Comparison of ENCODE assay signal across 1 cellular context in the genomic region with DNA sequence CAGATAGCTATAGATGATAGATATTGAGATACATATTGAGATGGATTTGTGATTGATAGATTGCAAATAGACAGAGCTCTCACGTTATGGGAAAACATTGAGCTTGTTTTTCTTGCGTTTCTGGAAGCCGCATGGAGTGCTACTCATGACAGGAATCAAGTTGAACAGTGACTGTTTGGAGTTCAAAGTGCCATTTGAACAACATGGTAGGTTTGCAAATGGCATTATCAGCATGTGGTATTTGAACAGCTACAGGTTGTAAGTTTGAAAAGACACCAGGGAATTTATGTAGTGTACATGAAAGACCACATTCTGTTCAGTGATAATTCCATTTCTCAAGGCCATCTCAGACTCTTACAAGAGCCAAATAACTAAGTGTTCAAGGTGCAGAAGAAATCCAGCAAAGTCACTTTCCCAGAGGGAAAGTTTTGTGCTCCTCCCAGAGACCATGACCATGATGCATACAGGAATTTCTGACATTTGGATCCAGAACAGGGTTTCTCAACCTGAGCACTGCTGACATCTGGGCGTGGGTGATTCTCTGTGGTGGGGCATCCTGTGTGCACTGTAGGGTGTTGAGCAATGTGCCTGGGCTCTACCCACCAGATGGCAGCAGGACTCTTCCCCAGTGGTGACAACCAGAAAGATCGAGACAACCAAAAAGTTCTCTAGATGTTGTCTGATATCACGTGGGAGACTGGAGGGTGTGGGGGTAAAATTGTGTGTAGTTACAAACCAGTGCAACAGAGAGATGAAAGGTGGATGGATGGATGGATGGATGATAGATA.
A peak's percentile ranks its signal among the peaks of the same experiment; 100 is the strongest.
TF ChIP-seq lines count a peak whose summit lies in the region.

No MANE protein-coding gene starts in this region.

TF ChIP-seq in HepG2, 621 proteins besides CTCF, POLR2A, EP300 and RAD21 (continued from another document):
- TF ChIP-seq PAXIP1 (CRISPR knock-in tag; conservative IDR thresholded peaks at IDR 0.05): peak; percentile 50; the same call in 1 of the 2 replicates
- peak; percentile 40; the same call in 1 of the 2 replicates for TF ChIP-seq GATAD2A (CRISPR knock-in tag; IDR thresholded peaks at IDR 0.05)
- peak; percentile 52; the same call in 1 of the 2 replicates for TF ChIP-seq SAP130 (CRISPR knock-in tag; IDR thresholded peaks at IDR 0.05; ENCODE audit: low read depth)
- TF ChIP-seq NCOA2 (CRISPR knock-in tag; IDR thresholded peaks at IDR 0.05): peak; percentile 28; the same call in 1 of the 2 replicates
- no peak for TF ChIP-seq ZNF792 (CRISPR knock-in tag; IDR thresholded peaks at IDR 0.05)
- TF ChIP-seq ZBTB38 (CRISPR knock-in tag; IDR thresholded peaks at IDR 0.05): no peak
- TF ChIP-seq ZNF431 (CRISPR knock-in tag; IDR thresholded peaks at IDR 0.05; ENCODE audit: borderline replicate concordance, low read depth): no peak
- TF ChIP-seq, protein P1, sequence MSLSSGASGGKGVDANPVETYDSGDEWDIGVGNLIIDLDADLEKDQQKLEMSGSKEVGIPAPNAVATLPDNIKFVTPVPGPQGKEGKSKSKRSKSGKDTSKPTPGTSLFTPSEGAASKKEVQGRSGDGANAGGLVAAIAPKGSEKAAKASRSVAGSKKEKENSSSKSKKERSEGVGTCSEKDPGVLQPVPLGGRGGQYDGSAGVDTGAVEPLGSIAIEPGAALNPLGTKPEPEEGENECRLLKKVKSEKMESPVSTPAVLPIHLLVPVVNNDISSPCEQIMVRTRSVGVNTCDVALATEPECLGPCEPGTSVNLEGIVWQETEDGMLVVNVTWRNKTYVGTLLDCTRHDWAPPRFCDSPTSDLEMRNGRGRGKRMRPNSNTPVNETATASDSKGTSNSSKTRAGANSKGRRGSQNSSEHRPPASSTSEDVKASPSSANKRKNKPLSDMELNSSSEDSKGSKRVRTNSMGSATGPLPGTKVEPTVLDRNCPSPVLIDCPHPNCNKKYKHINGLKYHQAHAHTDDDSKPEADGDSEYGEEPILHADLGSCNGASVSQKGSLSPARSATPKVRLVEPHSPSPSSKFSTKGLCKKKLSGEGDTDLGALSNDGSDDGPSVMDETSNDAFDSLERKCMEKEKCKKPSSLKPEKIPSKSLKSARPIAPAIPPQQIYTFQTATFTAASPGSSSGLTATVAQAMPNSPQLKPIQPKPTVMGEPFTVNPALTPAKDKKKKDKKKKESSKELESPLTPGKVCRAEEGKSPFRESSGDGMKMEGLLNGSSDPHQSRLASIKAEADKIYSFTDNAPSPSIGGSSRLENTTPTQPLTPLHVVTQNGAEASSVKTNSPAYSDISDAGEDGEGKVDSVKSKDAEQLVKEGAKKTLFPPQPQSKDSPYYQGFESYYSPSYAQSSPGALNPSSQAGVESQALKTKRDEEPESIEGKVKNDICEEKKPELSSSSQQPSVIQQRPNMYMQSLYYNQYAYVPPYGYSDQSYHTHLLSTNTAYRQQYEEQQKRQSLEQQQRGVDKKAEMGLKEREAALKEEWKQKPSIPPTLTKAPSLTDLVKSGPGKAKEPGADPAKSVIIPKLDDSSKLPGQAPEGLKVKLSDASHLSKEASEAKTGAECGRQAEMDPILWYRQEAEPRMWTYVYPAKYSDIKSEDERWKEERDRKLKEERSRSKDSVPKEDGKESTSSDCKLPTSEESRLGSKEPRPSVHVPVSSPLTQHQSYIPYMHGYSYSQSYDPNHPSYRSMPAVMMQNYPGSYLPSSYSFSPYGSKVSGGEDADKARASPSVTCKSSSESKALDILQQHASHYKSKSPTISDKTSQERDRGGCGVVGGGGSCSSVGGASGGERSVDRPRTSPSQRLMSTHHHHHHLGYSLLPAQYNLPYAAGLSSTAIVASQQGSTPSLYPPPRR (CRISPR knock-in tag; IDR thresholded peaks at IDR 0.05; ENCODE audit: borderline replicate concordance): no peak
- 0 out of 2 replicates have a peak, but pooled peaks have one; percentile 42 for TF ChIP-seq HNF4G (IDR thresholded peaks at IDR 0.05; ENCODE audit: borderline replicate concordance, low read depth, low read length)
- TF ChIP-seq HNF4G (CRISPR knock-in tag; IDR thresholded peaks at IDR 0.05; ENCODE audit: borderline replicate concordance, low read depth): no peak
- no peak for TF ChIP-seq ZNF362 (CRISPR knock-in tag; IDR thresholded peaks at IDR 0.05; ENCODE audit: borderline replicate concordance)
- 0 out of 2 replicates have a peak, but pooled peaks have one; percentile 33 for TF ChIP-seq HDAC1 (CRISPR knock-in tag; IDR thresholded peaks at IDR 0.05)
- no peak for TF ChIP-seq HINFP (CRISPR knock-in tag; IDR thresholded peaks at IDR 0.05; ENCODE audit: low read depth)
- 0 out of 2 replicates have a peak, but pooled peaks have one; percentile 5 for TF ChIP-seq SMC3 (IDR thresholded peaks at IDR 0.05; ENCODE audit: low read length)
- TF ChIP-seq ZSCAN31 (CRISPR knock-in tag; IDR thresholded peaks at IDR 0.05; ENCODE audit: low read depth): no peak
- TF ChIP-seq HNF4A (CRISPR knock-in tag; IDR thresholded peaks at IDR 0.05): peak; percentile 76
- no peak for TF ChIP-seq ZIK1 (CRISPR knock-in tag; IDR thresholded peaks at IDR 0.05; ENCODE audit: borderline replicate concordance, low read depth)
- TF ChIP-seq ZNF644 (CRISPR knock-in tag; IDR thresholded peaks at IDR 0.05; ENCODE audit: low read depth): peak; percentile 90
- peak; percentile 55; the same call in 1 of the 2 replicates for TF ChIP-seq CEBPG (CRISPR knock-in tag; IDR thresholded peaks at IDR 0.05)
- TF ChIP-seq SKIL (CRISPR knock-in tag; IDR thresholded peaks at IDR 0.05; ENCODE audit: borderline replicate concordance): no peak
- TF ChIP-seq ATF2 (CRISPR knock-in tag; IDR thresholded peaks at IDR 0.05): no peak
- TF ChIP-seq ARNT2 (CRISPR knock-in tag; IDR thresholded peaks at IDR 0.05; ENCODE audit: low read depth): no peak
- TF ChIP-seq ZNF367 (CRISPR knock-in tag; IDR thresholded peaks at IDR 0.05; ENCODE audit: borderline replicate concordance): no peak
- no peak for TF ChIP-seq NR2C2 (CRISPR knock-in tag; IDR thresholded peaks at IDR 0.05; ENCODE audit: borderline replicate concordance)
- TF ChIP-seq IKZF4 (CRISPR knock-in tag; IDR thresholded peaks at IDR 0.05; ENCODE audit: borderline replicate concordance, low read depth, not compliant biosample characterization): no peak
- TF ChIP-seq CEBPB (IDR thresholded peaks at IDR 0.05; ENCODE audit: borderline replicate concordance, low read depth, low read length): peak; percentile 52; the same call in 1 of the 2 replicates
- no peak for TF ChIP-seq THAP11 (CRISPR knock-in tag; IDR thresholded peaks at IDR 0.05)
- TF ChIP-seq, protein P2, sequence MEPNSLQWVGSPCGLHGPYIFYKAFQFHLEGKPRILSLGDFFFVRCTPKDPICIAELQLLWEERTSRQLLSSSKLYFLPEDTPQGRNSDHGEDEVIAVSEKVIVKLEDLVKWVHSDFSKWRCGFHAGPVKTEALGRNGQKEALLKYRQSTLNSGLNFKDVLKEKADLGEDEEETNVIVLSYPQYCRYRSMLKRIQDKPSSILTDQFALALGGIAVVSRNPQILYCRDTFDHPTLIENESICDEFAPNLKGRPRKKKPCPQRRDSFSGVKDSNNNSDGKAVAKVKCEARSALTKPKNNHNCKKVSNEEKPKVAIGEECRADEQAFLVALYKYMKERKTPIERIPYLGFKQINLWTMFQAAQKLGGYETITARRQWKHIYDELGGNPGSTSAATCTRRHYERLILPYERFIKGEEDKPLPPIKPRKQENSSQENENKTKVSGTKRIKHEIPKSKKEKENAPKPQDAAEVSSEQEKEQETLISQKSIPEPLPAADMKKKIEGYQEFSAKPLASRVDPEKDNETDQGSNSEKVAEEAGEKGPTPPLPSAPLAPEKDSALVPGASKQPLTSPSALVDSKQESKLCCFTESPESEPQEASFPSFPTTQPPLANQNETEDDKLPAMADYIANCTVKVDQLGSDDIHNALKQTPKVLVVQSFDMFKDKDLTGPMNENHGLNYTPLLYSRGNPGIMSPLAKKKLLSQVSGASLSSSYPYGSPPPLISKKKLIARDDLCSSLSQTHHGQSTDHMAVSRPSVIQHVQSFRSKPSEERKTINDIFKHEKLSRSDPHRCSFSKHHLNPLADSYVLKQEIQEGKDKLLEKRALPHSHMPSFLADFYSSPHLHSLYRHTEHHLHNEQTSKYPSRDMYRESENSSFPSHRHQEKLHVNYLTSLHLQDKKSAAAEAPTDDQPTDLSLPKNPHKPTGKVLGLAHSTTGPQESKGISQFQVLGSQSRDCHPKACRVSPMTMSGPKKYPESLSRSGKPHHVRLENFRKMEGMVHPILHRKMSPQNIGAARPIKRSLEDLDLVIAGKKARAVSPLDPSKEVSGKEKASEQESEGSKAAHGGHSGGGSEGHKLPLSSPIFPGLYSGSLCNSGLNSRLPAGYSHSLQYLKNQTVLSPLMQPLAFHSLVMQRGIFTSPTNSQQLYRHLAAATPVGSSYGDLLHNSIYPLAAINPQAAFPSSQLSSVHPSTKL (CRISPR knock-in tag; IDR thresholded peaks at IDR 0.05): peak; percentile 28; the same call in 1 of the 2 replicates
